10 cellular contexts compared by ENCODE assay signal in genomic region chr11:61922539-61922938, GRCh38. TPM values are rescaled to one million over a fixed set of nuclear protein-coding genes. Genes with fewer than 3 reads are reported as not detected.
DNase-seq lines count a peak whose midpoint lies in the region; ATAC-seq and TF ChIP-seq lines count a peak whose summit lies in the region.
"Had no signal": no experiment of that assay in that cellular context is flagged by ENCODE, and none has a peak within 500 bp of the region (broad histone marks: within the 10 kb centered on the region; RNA-seq: fewer than 3 reads in every experiment).

No MANE protein-coding gene starts in this region.

- DNase-seq in H4 (ENCODE audit: low spot score) (peak; percentile 57), iPS-NIHi7 (ENCODE audit: extremely low spot score) (peak; percentile 31), spleen (no peak), HEK293T (ENCODE audit: extremely low spot score) (no peak), NCI-H1436 (lab: John Stamatoyannopoulos, UW) (no peak)
- DNase-seq in activated CD4-positive, alpha-beta memory T cell treated with anti-CD3 and anti-CD28 coated beads for 36 hours: no peak

- ATAC-seq in HG02840 (IDR thresholded peaks at IDR 0.05; ENCODE audit: low FRiP score, unreplicated experiment): no peak
- ATAC-seq: GM12878 had no signal

- TF ChIP-seq CTCF in spleen (IDR thresholded peaks at IDR 0.05 in 8 of 11, conservative IDR thresholded peaks at IDR 0.05 in 3 of 11): peak in 2 of 11 experiments; percentile 16 to 30

- no peak overlapping the region for H3K4me3 ChIP-seq in spleen
- H3K4me3 ChIP-seq: GM12878 had no signal

- H3K27me3 Mint-ChIP-seq in activated CD4-positive, alpha-beta memory T cell treated with anti-CD3 and anti-CD28 coated beads for 36 hours: peaks cover 34% of the 10 kb centered on the region

- no peaks in the 10 kb centered on the region for H3K36me3 Mint-ChIP-seq in activated CD4-positive, alpha-beta memory T cell treated with anti-CD3 and anti-CD28 coated beads for 36 hours
- H3K36me3 Mint-ChIP-seq: IgD-negative memory B cell had no signal

- H3K4me3 Mint-ChIP-seq in activated CD4-positive, alpha-beta memory T cell treated with anti-CD3 and anti-CD28 coated beads for 36 hours: no peak overlapping the region
- H3K4me3 Mint-ChIP-seq: IgD-negative memory B cell had no signal

- POLR2A ChIA-PET in HEK293T (lab: Yijun Ruan, JAX): interaction anchor here (1.3 kb wide), 1 partner anchor 18 kb away, joined by 3 read pairs; no protein-coding TSS in a partner anchor
- POLR2A ChIA-PET in activated CD4-positive, alpha-beta memory T cell treated with anti-CD3 and anti-CD28 coated beads for 36 hours (lab: Charles Lee): no interaction called here

- peaks cover 0 to 24% (median 8%) of the 10 kb centered on the region in 7 donors for H3K27me3 ChIP-seq in spleen (replicated peaks in 1 of 7)

- H3K36me3 ChIP-seq in spleen: no peaks in the 10 kb centered on the region

- no peaks in the 10 kb centered on the region for H3K9me3 ChIP-seq in spleen

- no peak overlapping the region for H3K27ac Mint-ChIP-seq in activated CD4-positive, alpha-beta memory T cell treated with anti-CD3 and anti-CD28 coated beads for 36 hours
- H3K27ac Mint-ChIP-seq: IgD-negative memory B cell had no signal

- 13 to 75% (median 16%) methylated on average over 6 of the region's 6 CpGs for WGBS in adipose tissue, 3 donors
- 13 to 25% (median 18%) methylated on average over 6 of the region's 6 CpGs for WGBS in spleen, 5 donors

- H3K4me1 ChIP-seq in spleen: peaks cover 2 to 51% (median 37%) of the 10 kb centered on the region in 6 donors

- no peak for TF ChIP-seq POLR2A in spleen (IDR thresholded peaks at IDR 0.05)

- H3K4me1 Mint-ChIP-seq in activated CD4-positive, alpha-beta memory T cell treated with anti-CD3 and anti-CD28 coated beads for 36 hours (ENCODE audit: low read depth): peaks cover 8% of the 10 kb centered on the region

- H3K27ac ChIP-seq in adipose tissue (ENCODE audit: low read depth, low read length) (peak overlapping the region; percentile 56), spleen (peak overlapping the region in 7 of 8 donors; percentile 72 to 83 (median 76))

- CTCF ChIA-PET in HEK293T (lab: Yijun Ruan, JAX): interaction anchor here (1.4 to 2.7 kb wide), 2 partner anchors 24 to 25 kb away, joined by 5 to 9 read pairs; no protein-coding TSS in a partner anchor
- CTCF ChIA-PET in activated CD4-positive, alpha-beta memory T cell treated with anti-CD3 and anti-CD28 coated beads for 36 hours (lab: Charles Lee): no interaction called here

- intact Hi-C loops in spleen (cut with DNase I; ENCODE audit: low total_unique reads): no loop called here
- intact Hi-C loops in activated CD4-positive, alpha-beta memory T cell treated with anti-CD3 and anti-CD28 coated beads for 36 hours (cut with micrococcal nuclease): no loop called here

- H3K9me3 Mint-ChIP-seq in activated CD4-positive, alpha-beta memory T cell treated with anti-CD3 and anti-CD28 coated beads for 36 hours: no peaks in the 10 kb centered on the region
- H3K9me3 Mint-ChIP-seq: IgD-negative memory B cell had no signal

TF ChIP-seq in HEK293T, 16 proteins besides CTCF, POLR2A, EP300 and RAD21:
- TF ChIP-seq CTBP1 (IDR thresholded peaks at IDR 0.05; ENCODE audit: borderline replicate concordance): no peak
- no peak for TF ChIP-seq LEF1 (IDR thresholded peaks at IDR 0.05; ENCODE audit: borderline replicate concordance)
- TF ChIP-seq FOXA1 (IDR thresholded peaks at IDR 0.05): no peak
- no peak for TF ChIP-seq SUZ12 (IDR thresholded peaks at IDR 0.05)
- TF ChIP-seq SP1 (IDR thresholded peaks at IDR 0.05): no peak
- no peak for TF ChIP-seq HDGF (IDR thresholded peaks at IDR 0.05; ENCODE audit: borderline replicate concordance)
- TF ChIP-seq L3MBTL2 (conservative IDR thresholded peaks at IDR 0.05): no peak
- no peak for TF ChIP-seq ARNT (IDR thresholded peaks at IDR 0.05)
- no peak for TF ChIP-seq FOXK2 (IDR thresholded peaks at IDR 0.05)
- TF ChIP-seq TARDBP (IDR thresholded peaks at IDR 0.05): no peak
- TF ChIP-seq ZNF384 (IDR thresholded peaks at IDR 0.05): no peak
- no peak for TF ChIP-seq ELF4 (IDR thresholded peaks at IDR 0.05)
- TF ChIP-seq PKNOX1 (IDR thresholded peaks at IDR 0.05): no peak
- no peak for TF ChIP-seq FOXM1 (IDR thresholded peaks at IDR 0.05; ENCODE audit: borderline replicate concordance)

RNA-seq across cellular contexts. Expression of gene RAB3IL1, which starts 5.2 kb away (rescaled TPM):
- total RNA-seq in H4 (2014; rRNA removed; shearing (Covaris generic)): 2.3 and 7.4 TPM in 2 replicates
- polyA plus RNA-seq in adipose tissue (10 to 100 TPM in 2 of 3 donors, 1 to 10 TPM in 1; 4.0 to 44.5 (median 16.4) TPM), spleen (10 to 100 TPM in 2 of 3 donors, 1 to 10 TPM in 1; 6.5 to 17.6 (median 14.1) TPM)
- total RNA-seq in spleen: 10 to 100 TPM; 34.3 to 57.1 (median 39.5) TPM
- total RNA-seq in activated CD4-positive, alpha-beta memory T cell treated with anti-CD3 and anti-CD28 coated beads for 36 hours: under 1 TPM; 0.10 to 0.21 TPM
- total RNA-seq: GM12878 had no signal
- polyA plus RNA-seq: IgD-negative memory B cell had no signal

RNA-seq across cellular contexts. Expression of gene BEST1, which starts 27.6 kb away (rescaled TPM):
- 0.39 and 0.62 TPM in 2 replicates for total RNA-seq in H4 (2014; rRNA removed; shearing (Covaris generic))
- 10 to 100 TPM in 1 of 3 donors, 1 to 10 TPM in 2; 3.0 to 14.8 (median 5.2) TPM for polyA plus RNA-seq in adipose tissue
- total RNA-seq in spleen: 10 to 100 TPM in 5 of 7 donors, 1 to 10 TPM in 2; 6.8 to 20.4 (median 12.3) TPM
- polyA plus RNA-seq in spleen: 1 to 10 TPM; 2.6 to 4.3 (median 3.0) TPM
- under 1 TPM; 0.41 to 0.48 TPM for total RNA-seq in activated CD4-positive, alpha-beta memory T cell treated with anti-CD3 and anti-CD28 coated beads for 36 hours

RNA-seq across cellular contexts. Expression of gene FADS3, which starts 31.2 kb away (rescaled TPM):
- total RNA-seq in H4 (2014; rRNA removed; shearing (Covaris generic)): 34.8 and 47.1 TPM in 2 replicates
- polyA plus RNA-seq in adipose tissue (100 to 1,000 TPM in 1 of 3 donors, 10 to 100 TPM in 2; 32.5 to 267 (median 64.1) TPM), spleen (10 to 100 TPM; 39.3 to 63.6 (median 52.7) TPM)
- 10 to 100 TPM; 26.3 to 40.8 (median 32.0) TPM for total RNA-seq in spleen
- total RNA-seq in activated CD4-positive, alpha-beta memory T cell treated with anti-CD3 and anti-CD28 coated beads for 36 hours: 10 to 100 TPM; 11.9 to 12.1 TPM

RNA-seq across cellular contexts. Expression of gene FTH1, which starts 44.9 kb away (rescaled TPM):
- 966 and 1,264 TPM in 2 replicates for total RNA-seq in H4 (2014; rRNA removed; shearing (Covaris generic))
- polyA plus RNA-seq in adipose tissue (over 10,000 TPM in 1 of 3 donors, 1,000 to 10,000 TPM in 2; 2,935 to 16,025 (median 7,473) TPM), spleen (1,000 to 10,000 TPM; 2,005 to 3,321 (median 2,533) TPM)
- total RNA-seq in spleen: 1,000 to 10,000 TPM; 1,915 to 2,864 (median 2,469) TPM
- total RNA-seq in activated CD4-positive, alpha-beta memory T cell treated with anti-CD3 and anti-CD28 coated beads for 36 hours: 100 to 1,000 TPM; 915 to 922 TPM

Comparison
In these comparisons a context has a peak if more than half of its experiments do, and no peak if none do; other contexts are left out.
1. DNase-seq: peak in H4 (single experiment) and iPS-NIHi7 (single experiment); none in spleen (single experiment), HEK293T (single experiment), activated CD4-positive, alpha-beta memory T cell treated with anti-CD3 and anti-CD28 coated beads for 36 hours (single experiment) and NCI-H1436 (single experiment).